ENCODE assay signal across 14 cellular contexts in the genomic region with DNA sequence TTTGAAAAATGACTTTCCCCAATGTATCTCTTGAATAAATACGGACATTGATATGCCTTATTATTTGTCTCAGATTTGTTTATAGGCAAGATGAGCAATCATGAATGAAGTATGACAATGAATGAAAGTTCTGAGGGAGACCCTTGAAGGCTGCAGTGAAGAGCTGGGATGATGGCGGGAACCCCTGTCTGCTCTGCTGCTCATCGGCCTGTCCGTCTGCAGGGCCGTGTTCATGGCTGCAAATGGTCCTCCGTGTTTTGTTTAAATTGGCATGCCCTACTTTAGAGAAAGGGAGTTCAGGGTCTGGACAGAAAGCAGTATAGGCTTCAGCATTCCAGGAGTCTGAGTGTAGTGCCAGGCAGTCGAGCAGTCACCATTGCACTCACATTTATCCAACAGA. TPM values are rescaled to one million over a fixed set of nuclear protein-coding genes. Genes with fewer than 3 reads are reported as not detected.
DNase-seq lines count a peak whose midpoint lies in the region; ATAC-seq and TF ChIP-seq lines count a peak whose summit lies in the region.
"Had no signal": no experiment of that assay in that cellular context is flagged by ENCODE, and none has a peak within 500 bp of the region (broad histone marks: within the 10 kb centered on the region; RNA-seq: fewer than 3 reads in every experiment).

No MANE protein-coding gene starts in this region.

- no peak overlapping the region for H3K9ac ChIP-seq in IMR-90 (ENCODE audit: low read depth, low read length)

- H2BK120ac ChIP-seq in IMR-90 (ENCODE audit: low read depth, low read length), result no peak overlapping the region

- WGBS in IMR-90 (ENCODE audit: extremely low coverage in 2 of 2, insufficient read length in 1 of 2), 2 experiments, result 100% methylated on average over 3 of the region's 7 CpGs; no CpG with 5 or more reads in 1 of the 2 experiments

- peaks cover 2% of the 10 kb centered on the region for H3K27me3 Mint-ChIP-seq in CD8-positive, alpha-beta T cell (ENCODE audit: low read depth)
- peaks cover 31% of the 10 kb centered on the region for H3K27me3 Mint-ChIP-seq in nephron progenitor cell (ENCODE audit: low read depth, poor library complexity)

- DNase-seq in CD8-positive, alpha-beta T cell, result no peak
- DNase-seq in IMR-90, result peak; percentile 28
- DNase-seq in coronary artery (ENCODE audit: low spot score), result no peak
- DNase-seq in nephron progenitor cell, result no peak
- DNase-seq in KBM-7, result no peak
- DNase-seq: brain microvascular endothelial cell; EL; foreskin melanocyte; NK-92 treated with Interleukin-12 subunit alpha and Interleukin-12 subunit beta, amount 100 ng/mL, for 24 hours; SIG-M5; stimulated activated CD4-positive, alpha-beta T cell treated with anti-CD3 and anti-CD28 coated beads, Interleukin-2, amount 100 ng/mL, for 24 hours had no signal

- peaks cover 34% of the 10 kb centered on the region for H3K4me1 Mint-ChIP-seq in CD8-positive, alpha-beta T cell (ENCODE audit: low read depth)
- H3K4me1 Mint-ChIP-seq in nephron progenitor cell, result peaks cover 44% of the 10 kb centered on the region

- no peak overlapping the region for H2BK15ac ChIP-seq in IMR-90 (ENCODE audit: low read depth, low read length)

- intact Hi-C loops in CD8-positive, alpha-beta T cell (cut with DNase I, micrococcal nuclease), result loop anchor here in 1 of 2 experiments (5.0 to 10.0 kb wide), 3 partner anchors 595 to 1305 kb away; no protein-coding TSS in a partner anchor
- intact Hi-C loops in IMR-90 (cut with micrococcal nuclease), result no loop called here

- peak overlapping the region; percentile 68 for H2AFZ ChIP-seq in IMR-90 (replicated peaks; ENCODE audit: low read length, poor library complexity)

- POLR2A ChIA-PET in CD8-positive, alpha-beta T cell (lab: Charles Lee), result interaction anchor here (2.2 to 2.3 kb wide), 2 partner anchors 9 to 171 kb away, joined by 17 to 20 read pairs; partner anchors contain the start of gene LDAH
- POLR2A ChIA-PET in IMR-90 (lab: Charles Lee; ENCODE audit: unreplicated experiment), result no interaction called here

- peaks cover 19% of the 10 kb centered on the region for H3K4me1 ChIP-seq in CD8-positive, alpha-beta T cell (ENCODE audit: insufficient read depth, low read length)
- peaks cover 9% of the 10 kb centered on the region for H3K4me1 ChIP-seq in IMR-90 (ENCODE audit: control insufficient read depth, insufficient read depth, low read length)

- H3K79me1 ChIP-seq in IMR-90 (ENCODE audit: low read depth in 1 of 2, low read length in 2 of 2), result peaks cover 10 to 30% of the 10 kb centered on the region in 2 experiments; a peak in 3 of 4 replicates

- no peaks in the 10 kb centered on the region for H3K9me3 Mint-ChIP-seq in CD8-positive, alpha-beta T cell
- no peaks in the 10 kb centered on the region for H3K9me3 Mint-ChIP-seq in nephron progenitor cell

- no peak overlapping the region for H3K18ac ChIP-seq in IMR-90 (ENCODE audit: low read depth, low read length)

- 0 out of 4 replicates have a peak overlapping the region, but pooled peaks of 1 of the 2 experiments have one; percentile 98 for H4K8ac ChIP-seq in IMR-90 (ENCODE audit: low read depth in 2 of 2, low read length in 2 of 2)

- no peak overlapping the region for H3K4me2 ChIP-seq in IMR-90 (ENCODE audit: low read depth, low read length)

- H3K27ac ChIP-seq in CD8-positive, alpha-beta T cell (ENCODE audit: low read depth, low read length), result no peak overlapping the region
- H3K27ac ChIP-seq in IMR-90 (ENCODE audit: insufficient read depth, low read length) (no peak overlapping the region), coronary artery (peak overlapping the region; percentile 86 to 95)
- H3K27ac ChIP-seq: brain microvascular endothelial cell had no signal

- H3K14ac ChIP-seq in IMR-90 (replicated peaks; ENCODE audit: low read depth, low read length), result no peak overlapping the region

- dilution Hi-C loops in IMR-90 (cut with HindIII; ENCODE audit: low sequenced_read_pairs, unreplicated experiment), result no loop called here

- no peak overlapping the region for H3K23ac ChIP-seq in IMR-90 (ENCODE audit: low read depth, low read length)

- H2AK9ac ChIP-seq in IMR-90 (replicated peaks; ENCODE audit: low read depth, low read length, poor library complexity), result no peak overlapping the region

- H2AK5ac ChIP-seq in IMR-90 (ENCODE audit: low read depth, low read length), result no peak overlapping the region

- no peak overlapping the region for H3K4me3 ChIP-seq in CD8-positive, alpha-beta T cell (ENCODE audit: low read depth, low read length)
- H3K4me3 ChIP-seq in IMR-90 (ENCODE audit: insufficient read depth, low read depth, low read length) (no peak overlapping the region), coronary artery (no peak overlapping the region)

- no peak overlapping the region for H2BK20ac ChIP-seq in IMR-90 (ENCODE audit: low read depth, low read length)

- H3K56ac ChIP-seq in IMR-90 (ENCODE audit: extremely low read depth, insufficient read depth, low read length), result no peak overlapping the region

- TF ChIP-seq CTCF in CD8-positive, alpha-beta T cell (IDR thresholded peaks at IDR 0.05), result no peak
- no peak for TF ChIP-seq CTCF in IMR-90 (conservative IDR thresholded peaks at IDR 0.05; ENCODE audit: low read depth, low read length)
- no peak for TF ChIP-seq CTCF in coronary artery (IDR thresholded peaks at IDR 0.05)
- TF ChIP-seq CTCF in nephron progenitor cell (IDR thresholded peaks at IDR 0.05), result no peak

- H3K9me3 ChIP-seq in CD8-positive, alpha-beta T cell (ENCODE audit: low read length), result no peaks in the 10 kb centered on the region
- H3K9me3 ChIP-seq in IMR-90 (ENCODE audit: control insufficient read depth, insufficient read depth, low read length), result no peaks in the 10 kb centered on the region
- H3K9me3 ChIP-seq: BLaER1 treated with 17β-estradiol and CSF1 and Interleukin-3, amounts not matched to agents 10 nM and 100 nM had no signal

- no peak overlapping the region for H3K4ac ChIP-seq in IMR-90 (ENCODE audit: low read depth, low read length)

- peaks cover 5% of the 10 kb centered on the region; the same call in 1 of the 2 replicates for H4K20me1 ChIP-seq in IMR-90 (ENCODE audit: insufficient read depth, low read length)

- no peaks in the 10 kb centered on the region for H3K27me3 ChIP-seq in CD8-positive, alpha-beta T cell (ENCODE audit: insufficient read depth, low read length)
- H3K27me3 ChIP-seq in IMR-90 (ENCODE audit: control insufficient read depth, insufficient read depth, low read length), result peaks cover 23% of the 10 kb centered on the region
- H3K27me3 ChIP-seq: BLaER1 treated with 17β-estradiol and CSF1 and Interleukin-3, amounts not matched to agents 10 nM and 100 nM had no signal

- H3K9me1 ChIP-seq in IMR-90 (ENCODE audit: insufficient read depth, low read length), result peaks cover 9% of the 10 kb centered on the region

- no peak overlapping the region for H4K5ac ChIP-seq in IMR-90 (ENCODE audit: low read depth, low read length)

- no peaks in the 10 kb centered on the region for H3K36me3 Mint-ChIP-seq in CD8-positive, alpha-beta T cell
- H3K36me3 Mint-ChIP-seq in nephron progenitor cell (ENCODE audit: low read depth), result no peaks in the 10 kb centered on the region

- no peak overlapping the region for H2BK5ac ChIP-seq in IMR-90 (ENCODE audit: low read depth, low read length, poor library complexity, severe bottlenecking)

- CTCF ChIA-PET in CD8-positive, alpha-beta T cell (lab: Charles Lee), result interaction anchor here (0.7 to 5.8 kb wide), 11 partner anchors 8 to 215 kb away, joined by 3 to 65 read pairs (median 9); partner anchors contain the start of genes GDF7, LDAH and RHOB
- CTCF ChIA-PET in IMR-90 (lab: Yijun Ruan, JAX), result interaction anchor here (1.1 kb wide), 2 partner anchors 10 to 215 kb away, joined by 4 to 5 read pairs; no protein-coding TSS in a partner anchor

- no peak for ATAC-seq in CD8-positive, alpha-beta T cell
- ATAC-seq in IMR-90 (ENCODE audit: low read depth), result no peak
- ATAC-seq in GM19463 (IDR thresholded peaks at IDR 0.05; ENCODE audit: unreplicated experiment), result no peak
- no peak for ATAC-seq in HG03108 (IDR thresholded peaks at IDR 0.05; ENCODE audit: unreplicated experiment)

- H3K27ac Mint-ChIP-seq in CD8-positive, alpha-beta T cell, result peak overlapping the region; percentile 91
- H3K27ac Mint-ChIP-seq in nephron progenitor cell, result no peak overlapping the region

- TF ChIP-seq POLR2A in IMR-90 (IDR thresholded peaks at IDR 0.05; ENCODE audit: low read depth, low read length), result no peak

- no peak for TF ChIP-seq RAD21 in IMR-90 (IDR thresholded peaks at IDR 0.05; ENCODE audit: low read length)

- in situ Hi-C loops in IMR-90 (cut with MboI; ENCODE audit: low sequenced_read_pairs), result loop anchor here (25.0 kb wide), 1 partner anchor 1110 kb away; no protein-coding TSS in a partner anchor
- in situ Hi-C loops in KBM-7 (cut with MboI; ENCODE audit: low pct_unique_long_range_greater_than_20kb, low sequenced_read_pairs), result no loop called here

- no peak overlapping the region for H4K91ac ChIP-seq in IMR-90 (ENCODE audit: insufficient read depth, low read depth, low read length)

- BruUV-seq in IMR-90 (replicated peaks; lab: Mats Ljungman, UMichigan), result no TSS peak

- H3K36me3 ChIP-seq in CD8-positive, alpha-beta T cell (ENCODE audit: insufficient read depth, low read length), result no peaks in the 10 kb centered on the region
- H3K36me3 ChIP-seq in IMR-90 (ENCODE audit: control insufficient read depth, insufficient read depth, low read length), result no peaks in the 10 kb centered on the region
- H3K36me3 ChIP-seq: brain microvascular endothelial cell had no signal

- H3K4me3 Mint-ChIP-seq in CD8-positive, alpha-beta T cell, result peak overlapping the region; percentile 49
- H3K4me3 Mint-ChIP-seq in nephron progenitor cell, result peak overlapping the region; percentile 68

TF ChIP-seq in IMR-90, 13 proteins besides CTCF, POLR2A, EP300 and RAD21 (continues in another document):
- TF ChIP-seq MAZ (IDR thresholded peaks at IDR 0.05; ENCODE audit: borderline replicate concordance, low read depth, low read length) (no peak), MAFK (IDR thresholded peaks at IDR 0.05; ENCODE audit: low read depth, low read length) (no peak), MXI1 (IDR thresholded peaks at IDR 0.05; ENCODE audit: borderline replicate concordance, low read depth, low read length) (no peak)

RNA-seq across cellular contexts. Expression of gene HS1BP3, which starts 1.2 kb away (rescaled TPM):
- 1 to 10 TPM; 3.3 to 6.9 TPM for total RNA-seq in CD8-positive, alpha-beta T cell
- 9.0 and 10.3 TPM in 2 replicates for total RNA-seq in IMR-90 (2012; rRNA removed)
- 13.6 and 14.8 TPM in 2 replicates for polyA plus RNA-seq in IMR-90 (2012; rRNA removed)
- polyA plus RNA-seq in IMR-90 (2012; cell fraction: cytosol; rRNA removed), result 12.6 and 13.7 TPM in 2 replicates
- polyA plus RNA-seq in IMR-90 (2012; cell fraction: nucleus; rRNA removed; ENCODE audit: low replicate concordance), result 34.4 and 38.9 TPM in 2 replicates

RNA-seq across cellular contexts. Expression of gene GDF7, which starts 14.8 kb away (rescaled TPM):
- total RNA-seq in CD8-positive, alpha-beta T cell, result under 1 TPM in 1 of 2 experiments, not detected in 1; 0.06 TPM
- under 0.01 TPM in 2 replicates for total RNA-seq in IMR-90 (2012; rRNA removed)
- 0.02 TPM in 1 of 2 replicates, not detected in the other for polyA plus RNA-seq in IMR-90 (2012; rRNA removed)
- polyA plus RNA-seq in IMR-90 (2012; cell fraction: cytosol; rRNA removed), result under 0.01 and 0.01 TPM in 2 replicates
- polyA plus RNA-seq in IMR-90 (2012; cell fraction: nucleus; rRNA removed; ENCODE audit: low replicate concordance), result 0.03 and 0.10 TPM in 2 replicates

Comparison
In these comparisons a context has a peak if more than half of its experiments do, and no peak if none do; other contexts are left out.
1. H3K27ac ChIP-seq: peak in coronary artery (2 of 2); none in CD8-positive, alpha-beta T cell (single experiment) and IMR-90 (single experiment).